8 cellular contexts compared by ENCODE assay signal in the genomic region with DNA sequence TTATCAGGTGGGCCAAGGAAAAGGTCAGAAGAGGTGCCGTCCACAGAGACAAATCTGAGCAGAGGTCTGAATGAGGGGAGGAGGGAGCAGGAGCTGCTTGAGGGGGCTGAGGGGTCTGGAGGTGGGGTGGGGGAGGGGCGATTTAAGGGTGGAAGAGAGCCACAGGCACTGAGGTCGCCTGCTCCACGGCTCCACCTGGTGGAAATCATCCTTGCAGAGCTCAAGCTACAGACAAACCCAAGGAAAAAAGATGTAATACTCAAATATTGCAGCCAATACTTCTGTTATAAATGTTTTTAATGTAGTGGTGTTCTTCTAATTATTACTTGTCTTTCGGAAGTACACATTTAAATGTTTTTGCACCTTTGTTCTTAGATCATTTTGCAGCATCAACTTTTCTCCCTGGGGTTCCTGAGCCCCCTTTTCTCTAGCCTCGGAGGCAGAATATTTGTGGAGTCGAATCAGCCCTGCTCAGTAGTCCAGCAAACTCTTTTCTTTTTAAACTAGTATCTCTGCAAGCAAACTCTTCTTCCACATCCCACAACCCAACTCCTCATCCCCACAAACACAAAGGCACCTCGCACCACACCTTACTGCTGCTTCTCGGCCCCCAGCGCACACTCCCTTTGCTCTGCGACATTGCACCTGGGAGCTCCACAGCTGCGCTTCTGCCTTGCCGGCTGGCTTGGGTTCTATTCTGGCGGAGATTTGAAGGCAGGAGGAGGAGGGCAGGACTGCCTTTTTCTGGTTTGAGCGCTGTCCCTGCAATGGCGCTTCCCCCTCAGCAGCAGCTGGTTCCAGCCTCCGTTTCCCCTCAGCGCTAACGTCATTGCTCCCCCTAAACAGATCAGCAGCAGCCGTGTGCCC. TPM values are rescaled to one million over a fixed set of nuclear protein-coding genes. Genes with fewer than 3 reads are reported as not detected.
DNase-seq lines count a peak whose midpoint lies in the region; ATAC-seq and TF ChIP-seq lines count a peak whose summit lies in the region.

No MANE protein-coding gene starts in this region.

- peak; percentile 52 for TF ChIP-seq CTCF in AG04450 (IDR thresholded peaks at IDR 0.05; ENCODE audit: low read depth, low read length)
- peak; percentile 59 for TF ChIP-seq CTCF in GM10248 (IDR thresholded peaks at IDR 0.05; ENCODE audit: control extremely low read depth, extremely low read depth, low read depth, missing control alignments)
- TF ChIP-seq CTCF in NB4 (IDR thresholded peaks at IDR 0.05; ENCODE audit: low read depth, low read length): peak; percentile 71
- TF ChIP-seq CTCF in body of pancreas (IDR thresholded peaks at IDR 0.05): peak in 3 of 7 experiments; percentile 6 to 17 (median 10)
- TF ChIP-seq CTCF in nephron progenitor cell (IDR thresholded peaks at IDR 0.05): peak; percentile 54
- peak in 25 of 56 donors; percentile 12 to 40 (median 23) for TF ChIP-seq CTCF in dorsolateral prefrontal cortex (IDR thresholded peaks at IDR 0.05 in 54 of 56, conservative IDR thresholded peaks at IDR 0.05 in 2 of 56; ENCODE audit: low read depth in 1 of 56, partially characterized antibody in 56 of 56)

- no peaks in the 10 kb centered on the region for H3K36me3 Mint-ChIP-seq in nephron progenitor cell (ENCODE audit: low read depth)

- ATAC-seq in body of pancreas: no peak
- ATAC-seq in HG03520 (IDR thresholded peaks at IDR 0.05; ENCODE audit: unreplicated experiment): no peak

- CTCF ChIA-PET in AG04450 (lab: Charles Lee): interaction anchor here (0.5 to 3.2 kb wide), 7 partner anchors 8 to 855 kb away, joined by 3 to 16 read pairs (median 3); no protein-coding TSS in a partner anchor
- CTCF ChIA-PET in GM10248 (lab: Yijun Ruan, JAX): interaction anchor here (0.7 to 4.4 kb wide), 12 partner anchors 9 to 1483 kb away, joined by 3 to 29 read pairs (median 3); no protein-coding TSS in a partner anchor

- no peak overlapping the region for H3K4me3 Mint-ChIP-seq in nephron progenitor cell

- TF ChIP-seq POLR2A in NB4 (IDR thresholded peaks at IDR 0.05; ENCODE audit: extremely low read depth, insufficient read length) (no peak), body of pancreas (IDR thresholded peaks at IDR 0.05) (no peak)

- H3K36me3 ChIP-seq in body of pancreas (replicated peaks in 1 of 2; ENCODE audit: insufficient read depth in 1 of 2, low read depth in 2 of 2): no peaks in the 10 kb centered on the region

- intact Hi-C loops in body of pancreas (cut with DNase I) (no loop called here), dorsolateral prefrontal cortex (cut with DNase I) (no loop called here)

- peaks cover 9% of the 10 kb centered on the region for H3K9me3 Mint-ChIP-seq in nephron progenitor cell

- H3K4me3 ChIP-seq in AG04450 (ENCODE audit: low read depth, low read length) (no peak overlapping the region), NB4 (ENCODE audit: low read depth, low read length) (no peak overlapping the region), body of pancreas (no peak overlapping the region), dorsolateral prefrontal cortex (no peak overlapping the region)

- POLR2A ChIA-PET in AG04450 (lab: Yijun Ruan, JAX): interaction anchor here (0.7 kb wide), 1 partner anchor 161 kb away, joined by 6 read pairs; no protein-coding TSS in a partner anchor
- POLR2A ChIA-PET in GM10248 (lab: Yijun Ruan, JAX): no interaction called here

- no peak overlapping the region for H3K27ac Mint-ChIP-seq in nephron progenitor cell

- H3K27ac ChIP-seq in AG04450 (ENCODE audit: low read depth, low read length) (no peak overlapping the region), body of pancreas (no peak overlapping the region), dorsolateral prefrontal cortex (no peak overlapping the region)

- H3K4me1 Mint-ChIP-seq in nephron progenitor cell: peaks cover 13% of the 10 kb centered on the region

- peaks cover 5% of the 10 kb centered on the region for H3K27me3 ChIP-seq in AG04450 (ENCODE audit: control insufficient read depth, insufficient read depth, low read length)
- no peaks in the 10 kb centered on the region for H3K27me3 ChIP-seq in body of pancreas
- H3K27me3 ChIP-seq in dorsolateral prefrontal cortex: peaks cover 0 to 35% (median 3%) of the 10 kb centered on the region in 45 donors

- DNase-seq in AG04450 (ENCODE audit: low read depth, low spot score) (no peak), GM10248 (ENCODE audit: extremely low spot score) (peak; percentile 50), NB4 (ENCODE audit: low read depth) (peak; percentile 69), body of pancreas (peak in 3 of 4 donors; percentile 16 to 50 (median 16)), nephron progenitor cell (peak; percentile 75), dorsolateral prefrontal cortex (no peak), NK-92 (lab: John Stamatoyannopoulos, UW; ENCODE audit: unreplicated experiment) (no peak)

- peaks cover 14% of the 10 kb centered on the region for H3K27me3 Mint-ChIP-seq in nephron progenitor cell (ENCODE audit: low read depth, poor library complexity)

- WGBS in body of pancreas, 2 donors: 33 to 46% methylated on average over 20 of the region's 20 CpGs

- H3K9me3 ChIP-seq in AG04450 (ENCODE audit: control insufficient read depth, insufficient read depth, low read length) (peaks cover 3% of the 10 kb centered on the region; the same call in 1 of the 2 replicates), body of pancreas (no peaks in the 10 kb centered on the region)

- no peaks in the 10 kb centered on the region for H3K4me1 ChIP-seq in body of pancreas

RNA-seq across cellular contexts. Expression of a gene that starts 51.0 kb away (rescaled TPM):
- 2.3 TPM in 2 replicates for polyA plus RNA-seq in AG04450 (2011; rRNA removed)
- 1.7 and 1.9 TPM in 2 replicates for polyA minus RNA-seq in AG04450 (2011; rRNA and poly(A)+ RNA removed)
- not detected for total RNA-seq in body of pancreas
- 1 to 10 TPM in 10 of 120 experiments, under 1 TPM in 76, not detected in 34; 0.12 to 2.4 (median 0.52) TPM for total RNA-seq in dorsolateral prefrontal cortex

RNA-seq across cellular contexts. Expression of a gene that starts 55.3 kb away (rescaled TPM):
- 1.6 and 2.5 TPM in 2 replicates for polyA plus RNA-seq in AG04450 (2011; rRNA removed)
- 2.2 and 2.4 TPM in 2 replicates for polyA minus RNA-seq in AG04450 (2011; rRNA and poly(A)+ RNA removed)
- total RNA-seq in body of pancreas (1 to 10 TPM; 4.4 to 7.6 TPM), dorsolateral prefrontal cortex (1 to 10 TPM; 1.4 to 8.0 (median 3.3) TPM)

Comparison
In these comparisons a context has a peak if more than half of its experiments do, and no peak if none do; other contexts are left out.
1. DNase-seq: peak in GM10248 (single experiment), NB4 (single experiment), body of pancreas (3 of 4) and nephron progenitor cell (single experiment); none in AG04450 (single experiment), dorsolateral prefrontal cortex (0 of 10) and NK-92 (single experiment).